31 cellular contexts compared by ENCODE assay signal in the genomic region with DNA sequence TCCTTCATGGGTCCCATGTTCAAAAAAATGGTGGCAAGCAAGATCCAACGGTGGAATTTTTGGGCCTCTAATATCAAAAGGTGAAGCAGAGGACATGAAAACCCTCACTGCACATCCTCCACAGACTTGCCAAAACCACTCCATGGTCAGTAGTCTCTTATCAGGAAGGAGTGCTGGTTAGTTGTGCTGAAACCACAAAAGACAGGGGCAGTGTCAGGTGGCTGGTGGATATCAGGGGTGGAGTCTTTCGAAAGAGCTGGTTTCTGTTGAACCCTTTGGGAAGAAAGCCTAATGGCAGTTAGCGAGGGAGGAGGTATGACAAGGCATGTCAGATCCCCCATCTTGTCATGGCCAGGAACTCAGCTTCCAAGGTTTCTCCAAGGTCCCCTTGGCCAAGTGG.
"Had no signal": no experiment of that assay in that cellular context is flagged by ENCODE, and none has a peak within 500 bp of the region (broad histone marks: within the 10 kb centered on the region; RNA-seq: fewer than 3 reads in every experiment).

No MANE protein-coding gene starts in this region.

- H3K36me3 ChIP-seq: Peyer's patch, SJSA1 had no signal

- FAIRE-seq: K562 had no signal

- H3K4me2 ChIP-seq: SK-N-SH had no signal

- H3K27ac ChIP-seq: Peyer's patch, SJSA1 had no signal

- H3K27me3 ChIP-seq: Peyer's patch, SJSA1 had no signal

- H3K9ac ChIP-seq: SK-N-SH had no signal

- DNase-seq: Karpas-422, KG1, NCI-H1048, NCI-H1092 treated with DMSO at 0.1 percent for 48 hours, NCI-H1105 treated with DMSO at 0.1 percent for 48 hours, NCI-H1417, NCI-H1436, NCI-H146, NCI-H1694, NCI-H187, NCI-H1930, NCI-H2029 treated with DMSO at 0.1 percent for 48 hours, NCI-H2081 treated with DMSO at 0.1 percent for 48 hours, NCI-H2107, NCI-H2171, NCI-H226, NCI-H510A, NCI-H524, NCI-H526, NCI-H69, NCI-H748 treated with DMSO at 0.1 percent for 48 hours, NCI-H82, PC-3, Peyer's patch, Right ventricle myocardium superior, RPMI8226, SHP77 treated with DMSO at 0.1 percent for 48 hours, SK-N-SH, SW 1271 had no signal

- H3K4me1 ChIP-seq: Peyer's patch, SJSA1 had no signal

- ATAC-seq: K562, PC-3 had no signal

- H3K9me3 ChIP-seq: SJSA1, SK-N-SH had no signal

- H3K4me3 ChIP-seq: K562, Peyer's patch, SJSA1 had no signal
